In the genomic region with DNA sequence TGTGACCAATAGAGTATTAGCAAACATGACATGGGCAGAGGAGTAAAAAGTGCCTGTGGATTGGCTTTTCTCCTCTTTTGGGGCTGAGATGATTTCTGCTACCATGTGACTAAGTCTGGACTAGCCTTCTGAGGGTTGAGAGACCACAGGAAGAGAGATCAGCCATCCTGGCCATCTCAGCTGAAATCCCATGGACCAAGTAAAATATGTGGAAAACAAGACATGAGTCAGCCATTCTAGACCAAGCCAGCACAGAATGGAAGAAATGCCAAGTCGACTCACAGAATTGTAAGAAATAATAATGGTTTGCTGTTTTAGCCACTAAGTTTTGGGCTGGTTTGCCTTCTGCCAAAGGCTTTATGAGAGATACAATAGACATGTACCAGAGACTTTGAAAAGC, we compare ENCODE assay signal across 21 cellular contexts.
DNase-seq lines count a peak whose midpoint lies in the region; ATAC-seq and TF ChIP-seq lines count a peak whose summit lies in the region.
"Had no signal": no experiment of that assay in that cellular context is flagged by ENCODE, and none has a peak within 500 bp of the region (broad histone marks: within the 10 kb centered on the region; RNA-seq: fewer than 3 reads in every experiment).

No MANE protein-coding gene starts in this region.

- no peak overlapping the region for H3K27ac Mint-ChIP-seq in activated CD4-positive, alpha-beta T cell treated with anti-CD3 and anti-CD28 coated beads for 36 hours
- H3K27ac Mint-ChIP-seq: B cell; stimulated activated naive CD8-positive, alpha-beta T cell treated with anti-CD3 and anti-CD28 coated beads, Interleukin-15, Interleukin-2, amounts not matched to agents 100 ng/mL and 50 ng/mL, for 24 hours; T-helper 2 cell treated with Interferon-gamma antibody and Interleukin-4, amounts not matched to agents 5 μg/mL and 100 μg/mL, for 36 hours had no signal

- intact Hi-C loops in sigmoid colon (cut with DNase I) = no loop called here
- intact Hi-C loops in activated CD4-positive, alpha-beta T cell treated with anti-CD3 and anti-CD28 coated beads for 36 hours (cut with DNase I, micrococcal nuclease) = no loop called here

- TF ChIP-seq POLR2A in sigmoid colon (IDR thresholded peaks at IDR 0.05) = no peak

- no peak overlapping the region for H3K4me3 Mint-ChIP-seq in activated CD4-positive, alpha-beta T cell treated with anti-CD3 and anti-CD28 coated beads for 36 hours
- H3K4me3 Mint-ChIP-seq: B cell; stimulated activated naive CD8-positive, alpha-beta T cell treated with anti-CD3 and anti-CD28 coated beads, Interleukin-15, Interleukin-2, amounts not matched to agents 100 ng/mL and 50 ng/mL, for 24 hours; T-helper 2 cell treated with Interferon-gamma antibody and Interleukin-4, amounts not matched to agents 5 μg/mL and 100 μg/mL, for 36 hours had no signal

- H3K27ac ChIP-seq in osteoblast (ENCODE audit: low read depth, low read length) (peak overlapping the region; percentile 46), sigmoid colon (no peak overlapping the region)
- H3K27ac ChIP-seq: pancreas, vagina had no signal

- H3K9ac ChIP-seq in adipocyte (ENCODE audit: low read length) = no peak overlapping the region

- CTCF ChIA-PET in activated CD4-positive, alpha-beta T cell treated with anti-CD3 and anti-CD28 coated beads for 36 hours (lab: Charles Lee) = interaction anchor here (0.6 kb wide), 1 partner anchor 405 kb away, joined by 3 read pairs; no protein-coding TSS in a partner anchor

- 90 to 93% methylated on average over 1 of the region's 1 CpG for WGBS in sigmoid colon, 2 donors

- POLR2A ChIA-PET in activated CD4-positive, alpha-beta T cell treated with anti-CD3 and anti-CD28 coated beads for 36 hours (lab: Charles Lee) = no interaction called here

- H3K4me3 ChIP-seq in adipocyte (ENCODE audit: low read length) (no peak overlapping the region), fibroblast of mammary gland (ENCODE audit: control insufficient read depth, low read depth, low read length) (no peak overlapping the region), osteoblast (ENCODE audit: insufficient read depth, low read length) (no peak overlapping the region), sigmoid colon (no peak overlapping the region)
- H3K4me3 ChIP-seq: K562, pancreas, vagina had no signal

- H3K27me3 ChIP-seq in adipocyte (replicated peaks; ENCODE audit: control insufficient read depth, insufficient read depth, low read length) (no peaks in the 10 kb centered on the region), osteoblast (ENCODE audit: insufficient read depth, low read length) (no peaks in the 10 kb centered on the region), sigmoid colon (no peaks in the 10 kb centered on the region)
- H3K27me3 ChIP-seq: pancreas, vagina had no signal

- H3K9me3 Mint-ChIP-seq in activated CD4-positive, alpha-beta T cell treated with anti-CD3 and anti-CD28 coated beads for 36 hours (ENCODE audit: low read depth) = no peaks in the 10 kb centered on the region
- H3K9me3 Mint-ChIP-seq: stimulated activated naive CD8-positive, alpha-beta T cell treated with anti-CD3 and anti-CD28 coated beads, Interleukin-15, Interleukin-2, amounts not matched to agents 100 ng/mL and 50 ng/mL, for 24 hours; T-helper 2 cell treated with Interferon-gamma antibody and Interleukin-4, amounts not matched to agents 5 μg/mL and 100 μg/mL, for 36 hours had no signal

- no peaks in the 10 kb centered on the region for H3K79me2 ChIP-seq in osteoblast (ENCODE audit: insufficient read depth, low read length)

- no peak overlapping the region for H3K4me2 ChIP-seq in osteoblast (ENCODE audit: insufficient read depth, low read length)

- no peaks in the 10 kb centered on the region for H3K36me3 Mint-ChIP-seq in activated CD4-positive, alpha-beta T cell treated with anti-CD3 and anti-CD28 coated beads for 36 hours (ENCODE audit: low read depth)

- H4K20me1 ChIP-seq in osteoblast (ENCODE audit: insufficient read depth, low read length) = no peaks in the 10 kb centered on the region

- H3K27me3 Mint-ChIP-seq in activated CD4-positive, alpha-beta T cell treated with anti-CD3 and anti-CD28 coated beads for 36 hours = peaks cover 6% of the 10 kb centered on the region
- H3K27me3 Mint-ChIP-seq: B cell; stimulated activated naive CD8-positive, alpha-beta T cell treated with anti-CD3 and anti-CD28 coated beads, Interleukin-15, Interleukin-2, amounts not matched to agents 100 ng/mL and 50 ng/mL, for 24 hours had no signal

- TF ChIP-seq CTCF in fibroblast of mammary gland (conservative IDR thresholded peaks at IDR 0.05; ENCODE audit: control insufficient read depth, insufficient read depth, low read depth, low read length) (no peak), osteoblast (IDR thresholded peaks at IDR 0.05; ENCODE audit: extremely low read depth, low read depth, low read length) (no peak), sigmoid colon (IDR thresholded peaks at IDR 0.05) (no peak)

- peaks cover 36% of the 10 kb centered on the region for H3K4me1 ChIP-seq in adipocyte (ENCODE audit: control insufficient read depth, insufficient read depth, low read length)
- H3K4me1 ChIP-seq in osteoblast (ENCODE audit: insufficient read depth, low read length) = peaks cover 33% of the 10 kb centered on the region
- no peaks in the 10 kb centered on the region for H3K4me1 ChIP-seq in sigmoid colon

- H2AFZ ChIP-seq in osteoblast (ENCODE audit: low read length) = peak overlapping the region; percentile 1

- H3K9me3 ChIP-seq in adipocyte (ENCODE audit: control insufficient read depth, low read length) (no peaks in the 10 kb centered on the region), osteoblast (ENCODE audit: low read depth, low read length) (no peaks in the 10 kb centered on the region), sigmoid colon (no peaks in the 10 kb centered on the region)
- H3K9me3 ChIP-seq: pancreas, vagina had no signal

- TF ChIP-seq EP300 in sigmoid colon (IDR thresholded peaks at IDR 0.05) = no peak

- H3K36me3 ChIP-seq in adipocyte (ENCODE audit: control insufficient read depth, insufficient read depth, low read length, severe bottlenecking) (no peaks in the 10 kb centered on the region), osteoblast (ENCODE audit: insufficient read depth, low read length) (no peaks in the 10 kb centered on the region), sigmoid colon (no peaks in the 10 kb centered on the region)
- H3K36me3 ChIP-seq: pancreas, vagina had no signal

- DNase-seq in GM03348 (ENCODE audit: low spot score) (peak; percentile 5), adipocyte (ENCODE audit: low read depth) (peak; percentile 37), fibroblast of mammary gland (ENCODE audit: low read depth) (peak; percentile 92), osteoblast (ENCODE audit: insufficient read length, low spot score, missing footprints) (peak; percentile 73), sigmoid colon (no peak)
- no peak for DNase-seq in activated CD4-positive, alpha-beta T cell treated with anti-CD3 and anti-CD28 coated beads for 36 hours
- DNase-seq in activated effector memory CD4-positive, alpha-beta T cell treated with Interleukin-2 at 50 U/mL for 16 hours = no peak
- DNase-seq: activated CD8-positive, alpha-beta memory T cell treated with anti-CD3 and anti-CD28 coated beads, Interleukin-2, amount 50 U/mL, for 48 hours; activated naive CD4-positive, alpha-beta T cell treated with anti-CD3 and anti-CD28 coated beads, Interleukin-2, amount 50 U/mL, for 16 hours; cerebellar nuclear complex; kidney glomerular epithelial cell; NCI-H1105; pancreas; SHP77 treated with DMSO at 0.1 percent for 48 hours; stimulated activated CD4-positive, alpha-beta T cell treated with anti-CD3 and anti-CD28 coated beads, Interleukin-12 subunit alpha, Interleukin-12 subunit beta, amount 100 ng/mL, for 4 hours had no signal

- ATAC-seq in HG02623 (IDR thresholded peaks at IDR 0.05; ENCODE audit: unreplicated experiment) = no peak
- no peak for ATAC-seq in activated CD4-positive, alpha-beta T cell treated with anti-CD3 and anti-CD28 coated beads for 36 hours
- ATAC-seq: K562 had no signal

- no peaks in the 10 kb centered on the region for H3K4me1 Mint-ChIP-seq in activated CD4-positive, alpha-beta T cell treated with anti-CD3 and anti-CD28 coated beads for 36 hours
- H3K4me1 Mint-ChIP-seq: B cell had no signal

Comparison
In these comparisons a context has a peak if more than half of its experiments do, and no peak if none do; other contexts are left out.
1. DNase-seq: peak in GM03348 (single experiment), adipocyte (single experiment), fibroblast of mammary gland (single experiment) and osteoblast (single experiment); none in sigmoid colon (single experiment), activated CD4-positive, alpha-beta T cell treated with anti-CD3 and anti-CD28 coated beads for 36 hours (single experiment) and activated effector memory CD4-positive, alpha-beta T cell treated with Interleukin-2 at 50 U/mL for 16 hours (single experiment).